Comparison of ENCODE assay signal across 17 cellular contexts in the genomic region with DNA sequence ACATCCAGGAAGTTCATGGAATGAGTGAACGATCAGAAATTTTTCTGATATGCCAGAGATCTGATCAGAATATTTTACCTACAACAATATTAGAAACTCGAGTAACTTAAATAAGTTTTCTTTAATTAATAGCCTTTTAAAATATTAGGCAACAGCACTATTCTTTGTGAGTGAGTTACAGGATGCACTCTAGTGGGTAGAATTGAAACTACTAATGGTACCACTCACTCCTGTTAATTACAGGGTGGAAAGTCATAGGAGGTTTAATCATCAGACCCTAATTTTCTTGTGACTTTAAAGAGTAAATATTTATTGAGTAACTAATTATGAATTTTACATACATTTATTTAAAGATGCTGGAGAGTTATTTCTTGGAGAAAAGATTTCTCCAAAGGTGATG.
A peak's percentile ranks its signal among the peaks of the same experiment; 100 is the strongest.
DNase-seq lines count a peak whose midpoint lies in the region; ATAC-seq and TF ChIP-seq lines count a peak whose summit lies in the region.
"Had no signal": no experiment of that assay in that cellular context is flagged by ENCODE, and none has a peak within 500 bp of the region (broad histone marks: within the 10 kb centered on the region; RNA-seq: fewer than 3 reads in every experiment).

No MANE protein-coding gene starts in this region.

- H3K27ac Mint-ChIP-seq in progenitor cell of endocrine pancreas, result peak overlapping the region; percentile 77
- H3K27ac Mint-ChIP-seq: CD4-positive, alpha-beta memory T cell; HFFc6; IgD-negative memory B cell had no signal

- TF ChIP-seq CTCF in cardiac muscle cell (IDR thresholded peaks at IDR 0.05; ENCODE audit: low read depth, low read length), result peak; percentile 18
- TF ChIP-seq CTCF in heart right ventricle (IDR thresholded peaks at IDR 0.05), result peak in 3 of 9 donors; percentile 9 to 17 (median 17)
- TF ChIP-seq CTCF in Loucy (conservative IDR thresholded peaks at IDR 0.05; ENCODE audit: low read length), result peak; percentile 43
- TF ChIP-seq CTCF in epithelial cell of proximal tubule (conservative IDR thresholded peaks at IDR 0.05; ENCODE audit: low read depth, low read length), result peak; percentile 35
- TF ChIP-seq CTCF in progenitor cell of endocrine pancreas (IDR thresholded peaks at IDR 0.05; ENCODE audit: unreplicated experiment), result no peak
- no peak for TF ChIP-seq CTCF in RWPE1 (conservative IDR thresholded peaks at IDR 0.05; ENCODE audit: low read depth)

- peaks cover 4% of the 10 kb centered on the region for H3K4me1 Mint-ChIP-seq in progenitor cell of endocrine pancreas (ENCODE audit: low read depth)
- H3K4me1 Mint-ChIP-seq: IgD-negative memory B cell had no signal

- H3K4me1 ChIP-seq in cardiac muscle cell (ENCODE audit: low read depth), result no peaks in the 10 kb centered on the region
- peaks cover 0 to 7% (median 0%) of the 10 kb centered on the region in 9 donors for H3K4me1 ChIP-seq in heart right ventricle
- peaks cover 10% of the 10 kb centered on the region for H3K4me1 ChIP-seq in Loucy (ENCODE audit: insufficient read depth, low read length, poor library complexity, severe bottlenecking)

- H3K36me3 Mint-ChIP-seq in progenitor cell of endocrine pancreas (ENCODE audit: insufficient read depth), result no peaks in the 10 kb centered on the region
- H3K36me3 Mint-ChIP-seq: CD4-positive, alpha-beta memory T cell; IgD-negative memory B cell had no signal

- H3K9me3 Mint-ChIP-seq in progenitor cell of endocrine pancreas (ENCODE audit: low read depth), result no peaks in the 10 kb centered on the region
- H3K9me3 Mint-ChIP-seq: IgD-negative memory B cell had no signal

- no peak overlapping the region for H3K4me3 ChIP-seq in cardiac muscle cell
- no peak overlapping the region for H3K4me3 ChIP-seq in heart right ventricle
- H3K4me3 ChIP-seq in Loucy (ENCODE audit: low read length, poor library complexity, severe bottlenecking), result no peak overlapping the region
- no peak overlapping the region for H3K4me3 ChIP-seq in epithelial cell of proximal tubule (ENCODE audit: low read depth, low read length)

- H3K4me3 Mint-ChIP-seq in progenitor cell of endocrine pancreas (ENCODE audit: low read depth), result no peak overlapping the region
- H3K4me3 Mint-ChIP-seq: CD4-positive, alpha-beta memory T cell; HFFc6 had no signal

- H3F3A ChIP-seq in Loucy (ENCODE audit: low read depth), result no peaks in the 10 kb centered on the region

- no peak overlapping the region for H3K9ac ChIP-seq in Loucy (ENCODE audit: low read depth, low read length, poor library complexity, severe bottlenecking)

- H3K79me2 ChIP-seq in Loucy (ENCODE audit: insufficient read depth, low read length), result no peaks in the 10 kb centered on the region

- H4K20me1 ChIP-seq in Loucy (ENCODE audit: insufficient read depth, low read length, poor library complexity, severe bottlenecking), result no peaks in the 10 kb centered on the region

- no peak for DNase-seq in cardiac muscle cell (ENCODE audit: low read depth in 1 of 2, low spot score in 1 of 2)
- DNase-seq in heart right ventricle, result no peak
- DNase-seq in epithelial cell of proximal tubule (ENCODE audit: low read depth), result no peak
- no peak for DNase-seq in progenitor cell of endocrine pancreas (ENCODE audit: low spot score, unreplicated experiment)
- DNase-seq in DMS153 (lab: John Stamatoyannopoulos, UW), result no peak
- no peak for DNase-seq in RWPE1 (ENCODE audit: low spot score)
- DNase-seq: 8988T; C1 segment of cervical spinal cord; CD4-positive, alpha-beta memory T cell; COR-L47; DND-41; GDM1; HCEC 1CT; HFFc6 had no signal

- intact Hi-C loops in heart right ventricle (cut with DNase I), result no loop called here

- no peak overlapping the region for H3K4me2 ChIP-seq in Loucy (ENCODE audit: low read depth, low read length, poor library complexity, severe bottlenecking)

- POLR2A ChIA-PET in RWPE1 (lab: Yijun Ruan, JAX; ENCODE audit: low non-redundant PET), result no interaction called here

- H3K27ac ChIP-seq in cardiac muscle cell, result no peak overlapping the region
- H3K27ac ChIP-seq in heart right ventricle, result no peak overlapping the region
- no peak overlapping the region for H3K27ac ChIP-seq in RWPE1

- H3K9me3 ChIP-seq in cardiac muscle cell (ENCODE audit: low read depth) (no peaks in the 10 kb centered on the region), heart right ventricle (no peaks in the 10 kb centered on the region), Loucy (ENCODE audit: insufficient read depth, low read depth, low read length) (no peaks in the 10 kb centered on the region)

- ATAC-seq in heart right ventricle (no peak), HG03439 (IDR thresholded peaks at IDR 0.05; ENCODE audit: unreplicated experiment) (no peak)

- CTCF ChIA-PET in RWPE1 (lab: Yijun Ruan, JAX), result no interaction called here

- peaks cover 36% of the 10 kb centered on the region for H3K27me3 Mint-ChIP-seq in progenitor cell of endocrine pancreas

- no peaks in the 10 kb centered on the region for H3K9me2 ChIP-seq in Loucy (replicated peaks; ENCODE audit: low read depth, low read length)

- H3K27me3 ChIP-seq in cardiac muscle cell (no peaks in the 10 kb centered on the region), heart right ventricle (peaks cover 0 to 5% (median 0%) of the 10 kb centered on the region in 7 donors), Loucy (ENCODE audit: insufficient read depth, low read length, poor library complexity, severe bottlenecking) (no peaks in the 10 kb centered on the region)

- no peak overlapping the region for H2AFZ ChIP-seq in Loucy (ENCODE audit: low read length)

- no peaks in the 10 kb centered on the region for H3K36me3 ChIP-seq in cardiac muscle cell
- H3K36me3 ChIP-seq in heart right ventricle, result no peaks in the 10 kb centered on the region
- H3K36me3 ChIP-seq in Loucy (ENCODE audit: insufficient read depth, low read length), result no peaks in the 10 kb centered on the region

- 43 to 48% methylated on average over 2 of the region's 2 CpGs for WGBS in heart right ventricle, 2 donors

Comparison
In these comparisons a context has a peak if more than half of its experiments do, and no peak if none do; other contexts are left out.
1. CTCF ChIP-seq: peak in cardiac muscle cell (single experiment), Loucy (single experiment) and epithelial cell of proximal tubule (single experiment); none in progenitor cell of endocrine pancreas (single experiment) and RWPE1 (single experiment).